Comparison of ENCODE assay signal across 17 cellular contexts in the genomic region with DNA sequence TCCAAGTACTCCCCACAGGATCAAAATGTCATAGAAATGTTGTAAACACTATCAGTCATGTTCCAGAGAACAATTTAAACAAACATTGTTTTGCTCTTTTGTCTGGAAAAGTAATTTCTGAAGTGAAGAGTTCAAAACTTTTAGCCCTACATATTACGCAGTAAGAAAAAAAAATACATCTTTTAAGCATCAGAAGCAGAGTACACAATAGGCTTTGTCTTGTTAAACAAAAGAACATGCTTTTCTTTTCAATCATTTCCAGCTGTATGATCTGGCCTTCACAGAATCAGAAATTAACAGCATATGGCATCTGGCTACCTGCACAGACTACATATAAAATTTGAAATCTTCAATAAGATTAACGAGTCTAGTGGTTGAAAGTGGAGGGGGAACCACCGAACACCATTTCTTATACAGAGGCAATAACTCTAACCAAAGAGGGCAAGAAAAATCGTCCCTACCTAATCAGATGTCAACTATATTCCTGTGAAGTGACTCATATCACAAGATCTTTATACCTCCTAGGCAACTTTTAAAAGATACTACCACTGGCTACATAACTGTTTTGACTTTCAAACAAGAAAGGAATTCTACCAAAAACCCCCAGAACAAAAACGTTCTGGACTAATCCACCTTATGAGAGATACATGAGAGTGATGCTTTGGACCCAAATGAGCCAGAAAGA.
DNase-seq lines count a peak whose midpoint lies in the region; ATAC-seq, FAIRE-seq and TF ChIP-seq lines count a peak whose summit lies in the region.
"Had no signal": no experiment of that assay in that cellular context is flagged by ENCODE, and none has a peak within 500 bp of the region (broad histone marks: within the 10 kb centered on the region; RNA-seq: fewer than 3 reads in every experiment).

No MANE protein-coding gene starts in this region.

- no peaks in the 10 kb centered on the region for H3K9me2 ChIP-seq in PC-3 (replicated peaks; ENCODE audit: low read length)

- TF ChIP-seq POLR2A in H54 (IDR thresholded peaks at IDR 0.05; ENCODE audit: low read depth, low read length), result no peak
- TF ChIP-seq POLR2A in esophagus muscularis mucosa (IDR thresholded peaks at IDR 0.05; ENCODE audit: low read depth), result no peak

- FAIRE-seq in H54 (lab: Jason Lieb, UNC), result peak; percentile 88
- FAIRE-seq: colon had no signal

- H3K27ac Mint-ChIP-seq in osteocyte (ENCODE audit: unreplicated experiment), result peak overlapping the region; percentile 35
- H3K27ac Mint-ChIP-seq in MCF 10A (ENCODE audit: low read depth, unreplicated experiment), result no peak overlapping the region

- H3K27me3 Mint-ChIP-seq in osteocyte (ENCODE audit: unreplicated experiment), result no peaks in the 10 kb centered on the region
- no peaks in the 10 kb centered on the region for H3K27me3 Mint-ChIP-seq in MCF 10A (ENCODE audit: insufficient read depth, unreplicated experiment)
- H3K27me3 Mint-ChIP-seq: naive B cell had no signal

- no peak for TF ChIP-seq EP300 in esophagus muscularis mucosa (IDR thresholded peaks at IDR 0.05)

- POLR2A ChIA-PET in PC-3 (lab: Charles Lee; ENCODE audit: unreplicated experiment) (interaction anchor here (0.7 kb wide), 1 partner anchor 13 kb away, joined by 4 read pairs; no protein-coding TSS in a partner anchor), MCF 10A (lab: Yijun Ruan, JAX) (no interaction called here)

- no peaks in the 10 kb centered on the region for H3K79me2 ChIP-seq in PC-3 (ENCODE audit: low read length)
- H3K79me2 ChIP-seq: parathyroid adenoma had no signal

- H3K4me2 ChIP-seq in PC-3 (ENCODE audit: low read length), result no peak overlapping the region
- H3K4me2 ChIP-seq: BLaER1 had no signal

- no peak overlapping the region for H2AFZ ChIP-seq in PC-3 (ENCODE audit: low read length)
- H2AFZ ChIP-seq: parathyroid adenoma had no signal

- H3K4me3 Mint-ChIP-seq in osteocyte (ENCODE audit: unreplicated experiment), result no peak overlapping the region
- H3K4me3 Mint-ChIP-seq in MCF 10A (ENCODE audit: unreplicated experiment), result no peak overlapping the region
- H3K4me3 Mint-ChIP-seq: naive B cell had no signal

- 50% methylated on average over 5 of the region's 5 CpGs for WGBS in esophagus muscularis mucosa

- H4K20me1 ChIP-seq in PC-3 (ENCODE audit: low read length), result no peaks in the 10 kb centered on the region
- H4K20me1 ChIP-seq: BLaER1 had no signal

- peaks cover 7% of the 10 kb centered on the region for H3K36me3 Mint-ChIP-seq in osteocyte (ENCODE audit: unreplicated experiment)
- no peaks in the 10 kb centered on the region for H3K36me3 Mint-ChIP-seq in MCF 10A (ENCODE audit: insufficient read depth, unreplicated experiment)

- no TSS peak for BruUV-seq in PC-3 (replicated peaks; lab: Mats Ljungman, UMichigan)
- no TSS peak for BruUV-seq in MCF 10A (replicated peaks; lab: Mats Ljungman, UMichigan)

- H3K27me3 ChIP-seq in PC-3 (ENCODE audit: low read length), result no peaks in the 10 kb centered on the region
- H3K27me3 ChIP-seq in esophagus muscularis mucosa, result no peaks in the 10 kb centered on the region
- H3K27me3 ChIP-seq: BLaER1, tibial artery had no signal

- DNase-seq in H54 (ENCODE audit: insufficient read length, low spot score) (no peak), PC-3 (no peak), esophagus muscularis mucosa (ENCODE audit: extremely low spot score) (no peak), osteocyte (ENCODE audit: extremely low spot score, unreplicated experiment) (no peak), MCF 10A (ENCODE audit: unreplicated experiment) (no peak), D341Med (ENCODE audit: low spot score) (no peak)
- DNase-seq: DMS 273 treated with DMSO at 0.1 percent for 48 hours, H7, lower lobe of right lung, naive B cell, NCI-H446, T-helper 9 cell, tibial artery had no signal

- intact Hi-C loops in PC-3 (cut with micrococcal nuclease) (no loop called here), esophagus muscularis mucosa (cut with DNase I) (no loop called here), MCF 10A (cut with micrococcal nuclease) (no loop called here)

- H3K4me1 Mint-ChIP-seq in osteocyte (ENCODE audit: unreplicated experiment), result peaks cover 28% of the 10 kb centered on the region
- peaks cover 10% of the 10 kb centered on the region for H3K4me1 Mint-ChIP-seq in MCF 10A (ENCODE audit: insufficient read depth, unreplicated experiment)

- H3K9me3 Mint-ChIP-seq in osteocyte (ENCODE audit: unreplicated experiment), result no peaks in the 10 kb centered on the region
- no peaks in the 10 kb centered on the region for H3K9me3 Mint-ChIP-seq in MCF 10A (ENCODE audit: unreplicated experiment)

- H3K36me3 ChIP-seq in PC-3 (ENCODE audit: low read depth, low read length) (no peaks in the 10 kb centered on the region), esophagus muscularis mucosa (no peaks in the 10 kb centered on the region)
- H3K36me3 ChIP-seq: BLaER1, lower lobe of right lung, tibial artery had no signal

- TF ChIP-seq CTCF in PC-3 (conservative IDR thresholded peaks at IDR 0.05; ENCODE audit: low read depth, low read length), result no peak
- TF ChIP-seq CTCF in esophagus muscularis mucosa (IDR thresholded peaks at IDR 0.05), result no peak
- TF ChIP-seq CTCF in osteocyte (IDR thresholded peaks at IDR 0.05), result no peak
- no peak for TF ChIP-seq CTCF in MCF 10A (IDR thresholded peaks at IDR 0.05; ENCODE audit: unreplicated experiment)

- H3K27ac ChIP-seq in PC-3 (ENCODE audit: low read length) (no peak overlapping the region), esophagus muscularis mucosa (replicated peaks in 1 of 4) (peak overlapping the region in 3 of 4 donors; percentile 0 to 12 (median 5))
- H3K27ac ChIP-seq: BLaER1, lower lobe of right lung, parathyroid adenoma, tibial artery had no signal

- peaks cover 5% of the 10 kb centered on the region; the same call in 1 of the 2 replicates for H3K4me1 ChIP-seq in PC-3 (ENCODE audit: insufficient read depth, low read length)
- peaks cover 20 to 31% (median 22%) of the 10 kb centered on the region in 4 donors for H3K4me1 ChIP-seq in esophagus muscularis mucosa
- H3K4me1 ChIP-seq: BLaER1, tibial artery had no signal

- no peaks in the 10 kb centered on the region for H3F3A ChIP-seq in PC-3 (ENCODE audit: low read length, unreplicated experiment)

- H3K4me3 ChIP-seq in PC-3 (ENCODE audit: low read length), result no peak overlapping the region
- H3K4me3 ChIP-seq in esophagus muscularis mucosa, result no peak overlapping the region
- H3K4me3 ChIP-seq: BLaER1, lower lobe of right lung, tibial artery had no signal

- CTCF ChIA-PET in PC-3 (lab: Charles Lee), result no interaction called here
- CTCF ChIA-PET in MCF 10A (lab: Yijun Ruan, JAX), result no interaction called here

- no peak overlapping the region for H3K9ac ChIP-seq in PC-3 (ENCODE audit: low read length)
- H3K9ac ChIP-seq: BLaER1, parathyroid adenoma had no signal

- ATAC-seq in PC-3 (peak; percentile 31; the same call in 1 of the 2 replicates), GM18868 (IDR thresholded peaks at IDR 0.05; ENCODE audit: unreplicated experiment) (no peak)

- H3K9me3 ChIP-seq in PC-3 (ENCODE audit: low read length) (no peaks in the 10 kb centered on the region), esophagus muscularis mucosa (no peaks in the 10 kb centered on the region)
- H3K9me3 ChIP-seq: BLaER1, lower lobe of right lung, tibial artery had no signal
